1 cellular context compared by ENCODE assay signal in the genomic region with DNA sequence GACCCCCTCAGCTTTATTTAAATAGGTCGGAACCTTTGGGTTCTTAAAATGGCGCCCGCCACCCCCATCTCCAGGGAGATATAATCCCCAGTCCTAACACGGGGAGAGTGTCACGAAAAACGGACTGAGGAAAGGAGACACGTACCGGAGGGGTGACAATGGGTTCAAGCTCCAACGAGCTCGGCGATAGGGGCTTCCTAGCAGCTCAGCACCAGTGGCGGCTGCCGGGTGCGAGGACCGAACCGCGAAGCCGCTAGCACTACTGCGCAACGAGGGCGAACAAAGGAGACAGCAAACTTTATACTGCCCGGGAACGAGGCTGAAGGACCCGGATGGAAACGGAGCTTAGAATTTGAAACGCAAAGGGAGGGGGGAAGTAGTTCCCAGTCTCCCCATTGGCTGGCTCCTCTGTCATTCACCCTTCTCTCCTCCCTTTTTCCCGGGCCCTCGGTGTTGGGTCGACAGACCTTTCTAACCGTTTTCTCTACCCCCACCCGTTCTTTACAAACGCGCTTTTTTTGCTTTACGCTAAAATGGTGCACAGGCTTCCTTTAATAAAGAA.
TF ChIP-seq lines count a peak whose summit lies in the region.

Gene RBMX, minus strand, starts transcription at position 274 of the 562 bp plus-strand sequence. CDS start 1,298 bp downstream, outside the sequence.

TF ChIP-seq in A549, 52 proteins besides CTCF, POLR2A, EP300 and RAD21 (continued from another document):
- TF ChIP-seq REST (IDR thresholded peaks at IDR 0.05), result peak; percentile 56
